22 cellular contexts compared by ENCODE assay signal in genomic region chr1:236086537-236086936, GRCh38. TPM values are rescaled to one million over a fixed set of nuclear protein-coding genes. Genes with fewer than 3 reads are reported as not detected.
"Had no signal": no experiment of that assay in that cellular context is flagged by ENCODE, and none has a peak within 500 bp of the region (broad histone marks: within the 10 kb centered on the region; RNA-seq: fewer than 3 reads in every experiment).

No MANE protein-coding gene starts in this region.

- H3K4me3 ChIP-seq: esophagus muscularis mucosa, gastroesophageal sphincter, heart left ventricle, hepatocyte, prostate gland, skin epidermis, spleen, suprapubic skin, vagina had no signal

- H3K4me3 Mint-ChIP-seq: naive thymus-derived CD8-positive, alpha-beta T cell; stimulated activated naive CD8-positive, alpha-beta T cell treated with anti-CD3 and anti-CD28 coated beads, Interleukin-15, amount 100 ng/mL, for 72 hours had no signal

- H3K27ac ChIP-seq: esophagus muscularis mucosa, foreskin keratinocyte, gastroesophageal sphincter, heart left ventricle, hepatocyte, neutrophil, prostate gland, skin epidermis, spleen, suprapubic skin, vagina had no signal

- H3K4me1 Mint-ChIP-seq: naive thymus-derived CD8-positive, alpha-beta T cell; stimulated activated naive CD8-positive, alpha-beta T cell treated with anti-CD3 and anti-CD28 coated beads, Interleukin-15, amount 100 ng/mL, for 72 hours had no signal

- H3K27me3 ChIP-seq: esophagus muscularis mucosa, foreskin keratinocyte, gastroesophageal sphincter, heart left ventricle, hepatocyte, suprapubic skin, vagina had no signal

- H3K36me3 ChIP-seq: esophagus muscularis mucosa, gastroesophageal sphincter, heart left ventricle, neutrophil, prostate gland, spleen, suprapubic skin, vagina had no signal

- H3K79me2 ChIP-seq: hepatocyte had no signal

- H3K4me1 ChIP-seq: gastroesophageal sphincter, prostate gland, vagina had no signal

- H3K9me3 Mint-ChIP-seq: stimulated activated naive CD8-positive, alpha-beta T cell treated with anti-CD3 and anti-CD28 coated beads, Interleukin-15, amount 100 ng/mL, for 72 hours had no signal

- H2AFZ ChIP-seq: hepatocyte had no signal

- FAIRE-seq: kidney had no signal

- ATAC-seq: foreskin keratinocyte; gastroesophageal sphincter; heart left ventricle; left lobe of liver; naive thymus-derived CD8-positive, alpha-beta T cell; right cardiac atrium; stimulated activated naive CD8-positive, alpha-beta T cell treated with anti-CD3 and anti-CD28 coated beads, Interleukin-15, amount 100 ng/mL, for 72 hours had no signal

- H3K4me2 ChIP-seq: hepatocyte had no signal

- H3K9me3 ChIP-seq: esophagus muscularis mucosa, gastroesophageal sphincter, neutrophil, prostate gland, spleen, suprapubic skin, vagina had no signal

- DNase-seq: cerebellar nuclear complex; cortex of kidney; foreskin keratinocyte; heart left ventricle; kidney; mesenchymal stem cell; midbrain; naive thymus-derived CD8-positive, alpha-beta T cell; right cardiac atrium; spleen; stimulated activated naive CD4-positive, alpha-beta T cell; stimulated activated naive CD8-positive, alpha-beta T cell treated with anti-CD3 and anti-CD28 coated beads, Interleukin-15, amount 100 ng/mL, for 72 hours; trophoblast cell had no signal

RNA-seq across cellular contexts. Expression of gene NID1, which starts 21.6 kb away (rescaled TPM):
- polyA plus RNA-seq: naive thymus-derived CD8-positive, alpha-beta T cell had no signal
